28 cellular contexts compared by ENCODE assay signal in the genomic region with DNA sequence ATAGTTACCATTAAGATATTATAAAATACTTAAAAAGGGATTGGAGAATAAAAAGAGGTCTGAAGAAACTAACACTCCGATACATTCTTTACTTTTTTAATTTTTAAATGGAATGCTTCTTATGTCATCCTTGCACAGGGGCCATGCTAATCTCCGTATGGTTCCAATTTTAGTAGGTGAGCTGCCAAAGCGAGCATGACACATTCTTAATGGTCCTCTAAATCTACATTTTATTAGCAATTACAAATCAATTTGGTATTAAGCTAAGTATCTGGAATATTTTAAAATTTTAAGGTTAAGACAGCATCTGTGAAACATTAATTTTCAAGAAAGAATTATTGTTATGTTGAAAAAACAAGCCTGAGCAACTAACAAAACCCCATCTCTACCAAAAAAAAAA.
"Had no signal": no experiment of that assay in that cellular context is flagged by ENCODE, and none has a peak within 500 bp of the region (broad histone marks: within the 10 kb centered on the region; RNA-seq: fewer than 3 reads in every experiment).

No MANE protein-coding gene starts in this region.

- H3K27ac ChIP-seq: hepatocyte, lower lobe of right lung, neural progenitor cell, testis, vagina had no signal

- H3K27ac Mint-ChIP-seq: brain, neural progenitor cell had no signal

- H3K4me3 ChIP-seq: hepatocyte, lower lobe of right lung, neural progenitor cell, testis, vagina had no signal

- H3K9me3 Mint-ChIP-seq: activated T-cell treated with anti-CD3 and anti-CD28 coated beads, Interleukin-2, amount 50 U/mL, for 72 hours; brain; immature natural killer cell; naive thymus-derived CD4-positive, alpha-beta T cell; neural progenitor cell; WTC11 had no signal

- DNase-seq: activated CD4-positive, alpha-beta T cell treated with anti-CD3 and anti-CD28 coated beads, Interleukin-2, amount 50 U/mL, for 48 hours; activated CD8-positive, alpha-beta memory T cell treated with anti-CD3 and anti-CD28 coated beads, Interleukin-2, amount 50 U/mL, for 48 hours; activated gamma-delta T cell; activated naive CD4-positive, alpha-beta T cell treated with anti-CD3 and anti-CD28 coated beads, Interleukin-2, amount 50 U/mL, for 16 hours; activated T-cell treated with anti-CD3 and anti-CD28 coated beads, Interleukin-2, amount 50 U/mL, for 72 hours; aorta; caudate nucleus; dermis blood vessel endothelial cell; effector CD8-positive, alpha-beta T cell; foreskin melanocyte; glutamatergic neuron; immature natural killer cell; lower lobe of right lung; naive thymus-derived CD4-positive, alpha-beta T cell; posterior cingulate gyrus; retina; stimulated activated CD4-positive, alpha-beta T cell treated with anti-CD3 and anti-CD28 coated beads, Interleukin-2, amount 100 ng/mL, for 48 hours; stimulated activated CD8-positive, alpha-beta memory T cell treated with anti-CD3 and anti-CD28 coated beads, Interleukin-4, amount 100 ng/mL, for 48 hours; stimulated activated naive CD4-positive, alpha-beta T cell; T-helper 9 cell; testis; trophoblast cell had no signal

- H3K27me3 Mint-ChIP-seq: brain; naive thymus-derived CD4-positive, alpha-beta T cell had no signal

- H3K27me3 ChIP-seq: hepatocyte, neural progenitor cell, testis, vagina had no signal

- H3K4me3 Mint-ChIP-seq: neural progenitor cell, WTC11 had no signal

- ATAC-seq: activated T-cell treated with anti-CD3 and anti-CD28 coated beads, Interleukin-2, amount 50 U/mL, for 72 hours; left lobe of liver; lower lobe of right lung; naive thymus-derived CD4-positive, alpha-beta T cell; WTC11 had no signal
